In the genomic region with DNA sequence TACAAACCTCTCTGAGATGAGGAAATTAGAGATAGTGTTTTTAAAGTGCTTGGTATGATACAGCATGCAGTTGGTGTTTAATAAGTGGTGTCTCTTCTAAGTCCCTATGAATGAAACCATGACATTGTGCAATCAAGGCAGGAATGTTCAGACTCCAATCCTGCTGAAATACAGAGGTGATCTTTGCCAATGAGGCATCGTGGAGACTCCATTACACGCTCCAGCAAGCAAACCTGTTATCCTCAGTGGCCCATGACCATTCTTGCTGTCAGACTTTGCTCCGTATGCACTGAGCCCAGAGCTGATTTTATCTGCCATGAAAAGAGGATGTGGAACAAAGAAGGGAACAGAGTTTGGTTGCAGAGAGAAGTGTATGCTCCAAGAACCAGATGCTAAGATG, we compare ENCODE assay signal across 12 cellular contexts. TPM values are rescaled to one million over a fixed set of nuclear protein-coding genes. Genes with fewer than 3 reads are reported as not detected.
DNase-seq lines count a peak whose midpoint lies in the region; ATAC-seq, FAIRE-seq and TF ChIP-seq lines count a peak whose summit lies in the region.
"Had no signal": no experiment of that assay in that cellular context is flagged by ENCODE, and none has a peak within 500 bp of the region (broad histone marks: within the 10 kb centered on the region; RNA-seq: fewer than 3 reads in every experiment).

No MANE protein-coding gene starts in this region.

- TF ChIP-seq EP300 in GM12878 (IDR thresholded peaks at IDR 0.05; ENCODE audit: borderline replicate concordance in 1 of 2, control insufficient read depth in 1 of 2, low read depth in 2 of 2, low read length in 2 of 2), result no peak

- SMC1A ChIA-PET in GM12878 (lab: Charles Lee; ENCODE audit: uncharacterized antibody, unreplicated experiment), result interaction anchor here (0.6 to 3.4 kb wide), 6 partner anchors 15 to 250 kb away, joined by 3 to 24 read pairs (median 4); no protein-coding TSS in a partner anchor

- intact Hi-C loops in A673 (cut with micrococcal nuclease; ENCODE audit: unreplicated experiment), result no loop called here
- intact Hi-C loops in GM12878 (cut with micrococcal nuclease; ENCODE audit: unreplicated experiment), result no loop called here

- TF ChIP-seq POLR2A in GM12878 (IDR thresholded peaks at IDR 0.05; ENCODE audit: low read depth, low read length), result no peak

- peak overlapping the region; percentile 0; the same call in 1 of the 2 replicates for H3K9ac ChIP-seq in HUES64 (ENCODE audit: low read depth, low read length)
- no peak overlapping the region for H3K9ac ChIP-seq in GM12878 (ENCODE audit: control insufficient read depth, insufficient read depth, low read length)

- H3K9me3 ChIP-seq in A673 (ENCODE audit: low read depth, low read length, poor library complexity, severe bottlenecking), result peaks cover 3% of the 10 kb centered on the region
- H3K9me3 ChIP-seq in HUES64 (ENCODE audit: insufficient read depth, low read depth, low read length), result peaks cover 18% of the 10 kb centered on the region
- peaks cover 5% of the 10 kb centered on the region; the same call in 2 of the 3 replicates for H3K9me3 ChIP-seq in GM12878 (replicated peaks; ENCODE audit: control insufficient read depth, insufficient read depth, low read length)
- H3K9me3 ChIP-seq: SJCRH30 had no signal

- TF ChIP-seq CTCF in A673 (conservative IDR thresholded peaks at IDR 0.05; ENCODE audit: low read depth, low read length), result no peak
- TF ChIP-seq CTCF in GM12878 (IDR thresholded peaks at IDR 0.05 in 2 of 3, conservative IDR thresholded peaks at IDR 0.05 in 1 of 3; ENCODE audit: control insufficient read depth in 2 of 3, extremely low read depth in 1 of 3, insufficient read depth in 1 of 3, low read depth in 3 of 3, low read length in 3 of 3), result no peak

- WGBS in HUES64, result 90% methylated on average over 3 of the region's 3 CpGs
- 18% methylated on average over 3 of the region's 3 CpGs for WGBS in GM12878 (ENCODE audit: insufficient coverage, insufficient replicate concordance, low lambda C conversion rate, missing lambda C conversion rate)

- no peak for DNase-seq in A673 (ENCODE audit: low spot score)
- no peak for DNase-seq in GM12878 (ENCODE audit: low read depth, low spot score)
- DNase-seq in kidney tubule cell (ENCODE audit: low spot score), result peak; percentile 87
- DNase-seq in NCI-H2196 (lab: John Stamatoyannopoulos, UW; ENCODE audit: unreplicated experiment), result no peak
- DNase-seq in cerebellum (ENCODE audit: low spot score), result no peak
- DNase-seq: activated naive CD8-positive, alpha-beta T cell treated with anti-CD3 and anti-CD28 coated beads for 36 hours; effector CD8-positive, alpha-beta T cell; Karpas-422; SJCRH30 had no signal

- no peak for TF ChIP-seq RAD21 in GM12878 (IDR thresholded peaks at IDR 0.05; ENCODE audit: insufficient read depth, low read depth, low read length)

- H3K4me3 ChIP-seq in A673 (ENCODE audit: low read depth, low read length, poor library complexity, severe bottlenecking) (no peak overlapping the region), HUES64 (ENCODE audit: low read length) (no peak overlapping the region), GM12878 (no peak overlapping the region)

- H3K36me3 ChIP-seq in A673 (ENCODE audit: insufficient read depth, low read length, poor library complexity, severe bottlenecking), result no peaks in the 10 kb centered on the region
- no peaks in the 10 kb centered on the region for H3K36me3 ChIP-seq in HUES64 (ENCODE audit: insufficient read depth, low read length)
- H3K36me3 ChIP-seq in GM12878 (ENCODE audit: control insufficient read depth in 2 of 2, insufficient read depth in 2 of 2, low read length in 1 of 2), result no peaks in the 10 kb centered on the region
- H3K36me3 ChIP-seq: SJCRH30 had no signal

- H3K4me1 ChIP-seq in A673 (ENCODE audit: insufficient read depth, low read length, poor library complexity, severe bottlenecking) (peaks cover 16% of the 10 kb centered on the region), HUES64 (ENCODE audit: insufficient read depth, low read length) (peaks cover 10% of the 10 kb centered on the region; the same call in 1 of the 2 replicates), GM12878 (ENCODE audit: control insufficient read depth, insufficient read depth, low read length) (no peaks in the 10 kb centered on the region)
- H3K4me1 ChIP-seq: SJCRH30 had no signal

- H2AFZ ChIP-seq in GM12878 (ENCODE audit: control insufficient read depth, low read depth, low read length), result no peak overlapping the region

- BruUV-seq in A673 (replicated peaks; lab: Mats Ljungman, UMichigan), result no TSS peak
- BruUV-seq in GM12878 (replicated peaks; lab: Mats Ljungman, UMichigan), result no TSS peak

- CTCF ChIA-PET in A673 (lab: Charles Lee) (no interaction called here), GM12878 (lab: Yijun Ruan, JAX) (interaction anchor here (1.0 to 6.3 kb wide), 4 partner anchors 19 to 249 kb away, joined by 3 to 68 read pairs (median 4); no protein-coding TSS in a partner anchor)

- H3K4me2 ChIP-seq in GM12878 (ENCODE audit: control insufficient read depth, insufficient read depth), result no peak overlapping the region

- FAIRE-seq in GM12878 (lab: Jason Lieb, UNC), result no peak

- H3K79me2 ChIP-seq in GM12878 (ENCODE audit: control insufficient read depth, insufficient read depth, low read length), result no peaks in the 10 kb centered on the region

- no peaks in the 10 kb centered on the region for H3K27me3 ChIP-seq in A673 (replicated peaks; ENCODE audit: insufficient read depth, low read depth, low read length, poor library complexity)
- 0 out of 2 replicates have a peak, but pooled peaks cover 4% of the 10 kb centered on the region for H3K27me3 ChIP-seq in HUES64 (ENCODE audit: insufficient read depth, low read length)
- H3K27me3 ChIP-seq in GM12878 (replicated peaks in 1 of 2; ENCODE audit: control insufficient read depth in 2 of 2, insufficient read depth in 2 of 2, low read length in 1 of 2), result no peaks in the 10 kb centered on the region; a peak in 3 of 4 replicates
- H3K27me3 ChIP-seq: SJCRH30 had no signal

- ATAC-seq in GM12878, result peak; percentile 27; the same call in 1 of the 3 replicates
- no peak for ATAC-seq in GM19324 (IDR thresholded peaks at IDR 0.05; ENCODE audit: low FRiP score, unreplicated experiment)
- no peak for ATAC-seq in GM19035 (IDR thresholded peaks at IDR 0.05; ENCODE audit: unreplicated experiment)

- POLR2A ChIA-PET in A673 (lab: Charles Lee; ENCODE audit: low non-redundant PET) (no interaction called here), GM12878 (lab: Charles Lee) (no interaction called here)

- in situ Hi-C loops in GM12878 (cut with MboI), result loop anchor here (10.0 kb wide), 1 partner anchor 246 kb away; no protein-coding TSS in a partner anchor

- RAD21 ChIA-PET in GM12878 (lab: Charles Lee; ENCODE audit: unreplicated experiment), result interaction anchor here (3.3 kb wide), 1 partner anchor 249 kb away, joined by 19 read pairs; no protein-coding TSS in a partner anchor

- H3K27ac ChIP-seq in A673 (ENCODE audit: low read depth, low read length, poor library complexity, severe bottlenecking), result peak overlapping the region; percentile 63
- peak overlapping the region; percentile 53; the same call in 1 of the 2 replicates for H3K27ac ChIP-seq in HUES64 (ENCODE audit: low read depth, low read length)
- no peak overlapping the region for H3K27ac ChIP-seq in GM12878 (ENCODE audit: control insufficient read depth, insufficient read depth)
- H3K27ac ChIP-seq: SJCRH30 had no signal

- no peaks in the 10 kb centered on the region for H4K20me1 ChIP-seq in GM12878 (ENCODE audit: control insufficient read depth, insufficient read depth)

TF ChIP-seq in GM12878, 131 proteins besides CTCF, POLR2A, EP300 and RAD21:
- TF ChIP-seq SPI1 (IDR thresholded peaks at IDR 0.05; ENCODE audit: borderline replicate concordance, insufficient read depth, low read depth, low read length), result peak; percentile 57; the same call in 1 of the 2 replicates
- no peak for TF ChIP-seq MYB (IDR thresholded peaks at IDR 0.05; ENCODE audit: borderline replicate concordance, low read depth, low read length)
- TF ChIP-seq SMC3 (IDR thresholded peaks at IDR 0.05; ENCODE audit: borderline replicate concordance, low read length), result no peak

RNA-seq across cellular contexts. Expression of a gene that starts 47.3 kb away (rescaled TPM):
- total RNA-seq in A673 (2021), result 13.9 and 17.7 TPM in 2 replicates
- polyA plus RNA-seq in HUES64 (2013, experiment 1 of 2), result 2.6 TPM
- 3.3 TPM for polyA plus RNA-seq in HUES64 (2013, experiment 2 of 2)
- 7.5 and 8.7 TPM in 2 replicates for total RNA-seq in GM12878 (2013; cell fraction: nucleolus; rRNA removed)
- 0.06 TPM in 1 of 2 replicates, not detected in the other for total RNA-seq in GM12878 (2014; rRNA removed)
- not detected in 2 replicates for total RNA-seq in GM12878 (2014; rRNA removed; fragmentation: Illumina TruSeq; extraction: Trizol)
- not detected in 2 replicates for total RNA-seq in GM12878 (2021)
- not detected for polyA plus RNA-seq in GM12878 (2011; ENCODE audit: low read depth)
- 0.11 and 0.12 TPM in 2 replicates for polyA plus RNA-seq in GM12878 (2011; rRNA removed)
- 0.03 and 0.06 TPM in 2 replicates for polyA plus RNA-seq in GM12878 (2011; cell fraction: cytosol; rRNA removed)
- 0.15 and 0.45 TPM in 2 replicates for polyA plus RNA-seq in GM12878 (2011; cell fraction: nucleus; rRNA removed)
- polyA plus RNA-seq in GM12878 (2012), result not detected in 2 replicates
- polyA plus RNA-seq in GM12878 (2014; fragmentation: Illumina TruSeq; extraction: Trizol), result not detected in 2 replicates
- polyA plus RNA-seq in GM12878 (2014; fragmentation: Nextera tagmentation; extraction: Ambion mirVana), result not detected
- not detected in 2 replicates for polyA plus RNA-seq in GM12878 (2014; rRNA removed)
- not detected for polyA plus RNA-seq in GM12878 (2016; fragmentation: Nextera tagmentation; extraction: Ambion mirVana)
- 0.21 and 0.66 TPM in 2 replicates for polyA minus RNA-seq in GM12878 (2011; rRNA and poly(A)+ RNA removed)
- not detected in 2 replicates for polyA minus RNA-seq in GM12878 (2011; cell fraction: cytosol; rRNA and poly(A)+ RNA removed)
- 0.48 TPM in 1 of 2 replicates, not detected in the other for polyA minus RNA-seq in GM12878 (2011; cell fraction: nucleus; rRNA and poly(A)+ RNA removed)
- 21.7 TPM for total RNA-seq in cerebellum
